In the genomic region with DNA sequence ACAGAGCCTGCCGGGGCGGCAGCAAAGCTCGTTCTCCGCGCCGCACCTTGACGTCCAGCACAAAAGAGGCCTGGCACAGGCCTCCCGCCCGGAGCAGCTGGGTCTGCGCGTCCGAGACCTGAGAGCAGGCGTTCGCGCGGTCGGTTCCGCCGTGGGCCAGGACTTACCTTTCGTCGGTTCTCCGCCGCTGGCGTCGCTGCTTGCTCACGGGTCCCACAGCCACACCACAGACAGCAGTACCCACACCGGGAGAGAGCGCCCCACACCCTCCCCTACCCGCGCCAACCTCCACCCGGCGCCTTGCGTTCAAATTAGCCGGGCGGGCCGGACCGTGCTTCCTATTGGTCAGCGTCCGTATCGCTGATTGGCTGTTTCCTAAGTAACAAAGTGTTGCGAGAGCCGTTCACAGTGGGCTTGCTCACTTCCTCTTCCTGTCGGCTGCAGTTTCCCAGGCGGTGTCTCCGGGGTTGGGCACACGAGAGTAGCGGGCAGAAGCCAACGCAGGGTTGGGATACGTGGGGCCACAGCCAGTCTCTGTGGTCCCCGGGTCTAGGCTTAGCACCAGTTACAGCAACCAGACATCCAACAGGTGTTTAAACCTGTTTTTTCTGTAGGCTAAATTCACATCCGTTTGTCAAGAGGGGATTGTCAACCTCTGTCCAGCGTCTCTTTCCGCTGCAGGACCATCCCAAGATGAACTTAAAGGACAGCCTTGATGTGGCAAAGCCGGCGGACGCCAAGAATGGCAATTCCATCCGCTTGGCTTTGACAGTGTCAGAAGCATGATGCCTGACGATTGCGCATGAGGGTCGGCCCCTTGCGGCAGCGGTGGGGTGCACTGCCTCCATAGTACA, we compare ENCODE assay signal across 8 cellular contexts. TPM values are rescaled to one million over a fixed set of nuclear protein-coding genes. Genes with fewer than 3 reads are reported as not detected.
DNase-seq lines count a peak whose midpoint lies in the region; ATAC-seq and TF ChIP-seq lines count a peak whose summit lies in the region.

A gene (minus strand): TSS at position 313 of the 854 bp plus-strand sequence. CDS start 11,429 bp downstream, outside the sequence.

- in situ Hi-C loops in G401 (cut with HindIII; ENCODE audit: low sequenced_read_pairs), result no loop called here

- peak; percentile 94 for DNase-seq in G401 (ENCODE audit: low spot score)
- peak; percentile 98 for DNase-seq in H7
- DNase-seq in MM.1S, result peak; percentile 97
- peak; percentile 96 for DNase-seq in SHP77 treated with DMSO at 0.1 percent for 48 hours (lab: John Stamatoyannopoulos, UW)
- DNase-seq in activated effector memory CD4-positive, alpha-beta T cell treated with Interleukin-2 at 50 U/mL for 16 hours, result peak; percentile 81
- peak; percentile 93 for DNase-seq in fibroblast of the conjunctiva (ENCODE audit: low read depth)
- DNase-seq in stimulated activated naive CD8-positive, alpha-beta T cell treated with anti-CD3 and anti-CD28 coated beads, Interleukin-15, amount 100 ng/mL, for 72 hours, result peak; percentile 87 to 93

- ATAC-seq in stimulated activated naive CD8-positive, alpha-beta T cell treated with anti-CD3 and anti-CD28 coated beads, Interleukin-15, amount 100 ng/mL, for 72 hours, result peak; percentile 97

- H3K27ac ChIP-seq in MM.1S (ENCODE audit: low read length) (peak within 1 kb of the TSS; percentile 46; the same call in 1 of the 2 replicates), neural cell (ENCODE audit: low read length) (peak within 1 kb of the TSS; percentile 51)

- peak within 1 kb of the TSS; percentile 93 to 96 for H3K4me3 Mint-ChIP-seq in stimulated activated naive CD8-positive, alpha-beta T cell treated with anti-CD3 and anti-CD28 coated beads, Interleukin-15, amount 100 ng/mL, for 72 hours

- H3K9me3 Mint-ChIP-seq in stimulated activated naive CD8-positive, alpha-beta T cell treated with anti-CD3 and anti-CD28 coated beads, Interleukin-15, amount 100 ng/mL, for 72 hours, result no peaks in the 10 kb centered on the region

- H3K9me3 ChIP-seq in MM.1S (replicated peaks; ENCODE audit: insufficient read depth, low read length) (no peaks in the 10 kb centered on the region), neural cell (ENCODE audit: low read length) (no peaks in the 10 kb centered on the region)

- H3K4me3 ChIP-seq in H7 (ENCODE audit: insufficient read depth, low read depth, low read length) (peak within 1 kb of the TSS; percentile 99), MM.1S (ENCODE audit: low read length) (peak within 1 kb of the TSS; percentile 91), neural cell (ENCODE audit: low read length) (peak within 1 kb of the TSS; percentile 81)

- H3K27me3 ChIP-seq in H7 (ENCODE audit: control insufficient read depth, insufficient read depth, low read length) (no peaks in the 10 kb centered on the region), MM.1S (replicated peaks; ENCODE audit: insufficient read depth, low read length) (no peaks in the 10 kb centered on the region), neural cell (ENCODE audit: insufficient read depth, low read depth, low read length) (no peaks in the 10 kb centered on the region)

- peak within 1 kb of the TSS; percentile 96 to 97 for H3K27ac Mint-ChIP-seq in stimulated activated naive CD8-positive, alpha-beta T cell treated with anti-CD3 and anti-CD28 coated beads, Interleukin-15, amount 100 ng/mL, for 72 hours

- H2AFZ ChIP-seq in MM.1S (ENCODE audit: low read length), result peak within 1 kb of the TSS; percentile 93
- peak within 1 kb of the TSS; percentile 85 for H2AFZ ChIP-seq in neural cell (ENCODE audit: low read depth, low read length)

- H3K4me2 ChIP-seq in MM.1S (ENCODE audit: low read depth, low read length) (peak within 1 kb of the TSS; percentile 96), neural cell (ENCODE audit: low read length) (peak within 1 kb of the TSS; percentile 80)

- no peak for TF ChIP-seq EP300 in neural cell (conservative IDR thresholded peaks at IDR 0.05; ENCODE audit: poor library complexity, severe bottlenecking)

- TF ChIP-seq RAD21 in neural cell (conservative IDR thresholded peaks at IDR 0.05), result peak; percentile 51

- H3K9me2 ChIP-seq in MM.1S (replicated peaks; ENCODE audit: insufficient read depth, low read length) (no peaks in the 10 kb centered on the region), neural cell (ENCODE audit: insufficient read depth, low read length) (no peaks in the 10 kb centered on the region)

- peaks cover 4% of the 10 kb centered on the region for H3K4me1 ChIP-seq in MM.1S (ENCODE audit: low read length)

- peaks cover 8% of the 10 kb centered on the region for H3K4me1 Mint-ChIP-seq in stimulated activated naive CD8-positive, alpha-beta T cell treated with anti-CD3 and anti-CD28 coated beads, Interleukin-15, amount 100 ng/mL, for 72 hours

- peaks cover 49% of the 10 kb centered on the region for H3K79me2 ChIP-seq in MM.1S (ENCODE audit: low read length)
- H3K79me2 ChIP-seq in neural cell (replicated peaks; ENCODE audit: insufficient read depth, low read length), result peaks cover 31% of the 10 kb centered on the region

- peak within 1 kb of the TSS; percentile 70 for H3K9ac ChIP-seq in MM.1S (ENCODE audit: low read length)
- peak within 1 kb of the TSS; percentile 66 for H3K9ac ChIP-seq in neural cell (ENCODE audit: low read length)

- H4K20me1 ChIP-seq in MM.1S (ENCODE audit: insufficient read depth, low read length) (no peaks in the 10 kb centered on the region), neural cell (ENCODE audit: insufficient read depth) (no peaks in the 10 kb centered on the region)

- TF ChIP-seq CTCF in MM.1S (IDR thresholded peaks at IDR 0.05; ENCODE audit: low read length) (no peak), neural cell (IDR thresholded peaks at IDR 0.05; ENCODE audit: poor library complexity, severe bottlenecking) (no peak)

- H3F3A ChIP-seq in MM.1S (ENCODE audit: insufficient read depth, low read length) (no peaks in the 10 kb centered on the region), neural cell (ENCODE audit: insufficient read depth, low read length, poor library complexity, severe bottlenecking) (no peaks in the 10 kb centered on the region)

- peaks cover under 1% of the 10 kb centered on the region for H3K36me3 ChIP-seq in H7 (replicated peaks; ENCODE audit: control insufficient read depth, insufficient read depth, low read length)
- no peaks in the 10 kb centered on the region; the same call in 1 of the 2 replicates for H3K36me3 ChIP-seq in MM.1S (replicated peaks; ENCODE audit: insufficient read depth, low read length)
- H3K36me3 ChIP-seq in neural cell (ENCODE audit: insufficient read depth, low read length), result no peaks in the 10 kb centered on the region

- no peaks in the 10 kb centered on the region for H3K27me3 Mint-ChIP-seq in stimulated activated naive CD8-positive, alpha-beta T cell treated with anti-CD3 and anti-CD28 coated beads, Interleukin-15, amount 100 ng/mL, for 72 hours

TF ChIP-seq in neural cell, 6 proteins besides CTCF, POLR2A, EP300 and RAD21:
- TF ChIP-seq MXI1 (conservative IDR thresholded peaks at IDR 0.05; ENCODE audit: poor library complexity, severe bottlenecking) (peak; percentile 99), EZH2 (IDR thresholded peaks at IDR 0.05; ENCODE audit: borderline replicate concordance, insufficient read depth, low read length, poor library complexity, severe bottlenecking) (no peak), POLR2AphosphoS5 (IDR thresholded peaks at IDR 0.05) (peak; percentile 92), TAF1 (IDR thresholded peaks at IDR 0.05; ENCODE audit: low read depth) (peak; percentile 43), SMC3 (conservative IDR thresholded peaks at IDR 0.05; ENCODE audit: poor library complexity) (no peak)
- TF ChIP-seq, protein P1, sequence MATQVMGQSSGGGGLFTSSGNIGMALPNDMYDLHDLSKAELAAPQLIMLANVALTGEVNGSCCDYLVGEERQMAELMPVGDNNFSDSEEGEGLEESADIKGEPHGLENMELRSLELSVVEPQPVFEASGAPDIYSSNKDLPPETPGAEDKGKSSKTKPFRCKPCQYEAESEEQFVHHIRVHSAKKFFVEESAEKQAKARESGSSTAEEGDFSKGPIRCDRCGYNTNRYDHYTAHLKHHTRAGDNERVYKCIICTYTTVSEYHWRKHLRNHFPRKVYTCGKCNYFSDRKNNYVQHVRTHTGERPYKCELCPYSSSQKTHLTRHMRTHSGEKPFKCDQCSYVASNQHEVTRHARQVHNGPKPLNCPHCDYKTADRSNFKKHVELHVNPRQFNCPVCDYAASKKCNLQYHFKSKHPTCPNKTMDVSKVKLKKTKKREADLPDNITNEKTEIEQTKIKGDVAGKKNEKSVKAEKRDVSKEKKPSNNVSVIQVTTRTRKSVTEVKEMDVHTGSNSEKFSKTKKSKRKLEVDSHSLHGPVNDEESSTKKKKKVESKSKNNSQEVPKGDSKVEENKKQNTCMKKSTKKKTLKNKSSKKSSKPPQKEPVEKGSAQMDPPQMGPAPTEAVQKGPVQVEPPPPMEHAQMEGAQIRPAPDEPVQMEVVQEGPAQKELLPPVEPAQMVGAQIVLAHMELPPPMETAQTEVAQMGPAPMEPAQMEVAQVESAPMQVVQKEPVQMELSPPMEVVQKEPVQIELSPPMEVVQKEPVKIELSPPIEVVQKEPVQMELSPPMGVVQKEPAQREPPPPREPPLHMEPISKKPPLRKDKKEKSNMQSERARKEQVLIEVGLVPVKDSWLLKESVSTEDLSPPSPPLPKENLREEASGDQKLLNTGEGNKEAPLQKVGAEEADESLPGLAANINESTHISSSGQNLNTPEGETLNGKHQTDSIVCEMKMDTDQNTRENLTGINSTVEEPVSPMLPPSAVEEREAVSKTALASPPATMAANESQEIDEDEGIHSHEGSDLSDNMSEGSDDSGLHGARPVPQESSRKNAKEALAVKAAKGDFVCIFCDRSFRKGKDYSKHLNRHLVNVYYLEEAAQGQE (IDR thresholded peaks at IDR 0.05; ENCODE audit: borderline replicate concordance), result no peak

RNA-seq across cellular contexts. Expression of the gene that starts here (rescaled TPM):
- 22.6 and 24.4 TPM in 2 replicates for total RNA-seq in G401 (2014; rRNA removed; shearing (Covaris generic))
- total RNA-seq in H7 (2014; rRNA removed; shearing (Covaris generic)), result 17.9 and 20.4 TPM in 2 replicates
- polyA plus RNA-seq in neural cell, result 0.10 and 0.26 TPM in 2 replicates
- 0.23 and 1.2 TPM in 2 replicates for polyA minus RNA-seq in neural cell

Comparison
In these comparisons a context has a peak if more than half of its experiments do, and no peak if none do; other contexts are left out.
1. Peak in every context shown above with its lines: DNase-seq, ATAC-seq, H3K4me3 ChIP-seq and H3K27ac ChIP-seq.